ENCODE assay signal across 24 cellular contexts in the genomic region with DNA sequence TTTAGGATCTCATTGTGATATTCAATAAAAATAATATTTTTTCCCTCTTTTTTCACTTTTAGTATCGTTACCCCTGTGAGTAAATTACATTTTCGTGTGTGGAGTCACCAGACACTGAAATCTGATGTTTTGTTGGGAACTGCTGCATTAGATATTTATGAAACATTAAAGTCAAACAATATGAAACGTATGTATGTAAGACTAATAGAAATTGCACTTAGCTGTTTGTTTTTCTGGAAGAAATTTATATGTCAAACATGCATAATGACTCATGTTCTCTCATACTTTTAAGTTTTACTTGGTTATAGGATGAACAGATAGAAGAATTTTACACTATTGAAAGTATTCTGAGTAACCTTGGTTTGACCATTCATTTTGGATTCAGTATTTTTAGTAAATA. TPM values are rescaled to one million over a fixed set of nuclear protein-coding genes. Genes with fewer than 3 reads are reported as not detected.
DNase-seq lines count a peak whose midpoint lies in the region; ATAC-seq and TF ChIP-seq lines count a peak whose summit lies in the region.
"Had no signal": no experiment of that assay in that cellular context is flagged by ENCODE, and none has a peak within 500 bp of the region (broad histone marks: within the 10 kb centered on the region; RNA-seq: fewer than 3 reads in every experiment).

No MANE protein-coding gene starts in this region.

- no peak overlapping the region for H3K4me3 Mint-ChIP-seq in activated naive CD8-positive, alpha-beta T cell
- H3K4me3 Mint-ChIP-seq in activated naive CD8-positive, alpha-beta T cell treated with anti-CD3 and anti-CD28 coated beads, Interleukin-2, amount 50 U/mL, for 24 hours: no peak overlapping the region
- no peak overlapping the region for H3K4me3 Mint-ChIP-seq in activated CD4-positive, alpha-beta memory T cell treated with anti-CD3 and anti-CD28 coated beads, Interleukin-2, amount 10 ng/mL, durations not matched to agents 7 days and 5 days
- H3K4me3 Mint-ChIP-seq: CD14-positive monocyte; CD8-positive, alpha-beta memory T cell; H9 had no signal

- no peak overlapping the region for H2AK5ac ChIP-seq in mesenchymal stem cell (ENCODE audit: low read length, severe bottlenecking)

- H2BK15ac ChIP-seq in mesenchymal stem cell (ENCODE audit: low read depth, poor library complexity, severe bottlenecking): no peak overlapping the region

- H4K20me1 ChIP-seq in KMS-11 (ENCODE audit: insufficient read depth) (no peaks in the 10 kb centered on the region), smooth muscle cell (ENCODE audit: low read depth) (peaks cover 91% of the 10 kb centered on the region)

- H4K8ac ChIP-seq in mesenchymal stem cell (ENCODE audit: low read length): no peak overlapping the region

- no peak overlapping the region for H3K18ac ChIP-seq in mesenchymal stem cell (ENCODE audit: low read depth in 1 of 2, low read length in 2 of 2)

- H3K4me2 ChIP-seq in KMS-11: peak overlapping the region; percentile 68
- H3K4me2 ChIP-seq in mesenchymal stem cell (ENCODE audit: low read length, poor library complexity, severe bottlenecking): no peak overlapping the region
- H3K4me2 ChIP-seq in smooth muscle cell: no peak overlapping the region

- TF ChIP-seq CTCF in KMS-11 (conservative IDR thresholded peaks at IDR 0.05; ENCODE audit: low read depth, low read length) (no peak), smooth muscle cell (IDR thresholded peaks at IDR 0.05; ENCODE audit: borderline replicate concordance, insufficient read depth, poor library complexity, severe bottlenecking) (no peak), suprapubic skin (IDR thresholded peaks at IDR 0.05) (no peak)

- H3K9me3 Mint-ChIP-seq in activated naive CD8-positive, alpha-beta T cell (ENCODE audit: low read depth): no peaks in the 10 kb centered on the region
- no peaks in the 10 kb centered on the region for H3K9me3 Mint-ChIP-seq in activated naive CD8-positive, alpha-beta T cell treated with anti-CD3 and anti-CD28 coated beads, Interleukin-2, amount 50 U/mL, for 24 hours
- H3K9me3 Mint-ChIP-seq in activated CD4-positive, alpha-beta memory T cell treated with anti-CD3 and anti-CD28 coated beads, Interleukin-2, amount 10 ng/mL, durations not matched to agents 7 days and 5 days: no peaks in the 10 kb centered on the region
- H3K9me3 Mint-ChIP-seq: CD8-positive, alpha-beta memory T cell; H9 had no signal

- H3K27ac Mint-ChIP-seq in activated naive CD8-positive, alpha-beta T cell: peak overlapping the region; percentile 28
- H3K27ac Mint-ChIP-seq in activated naive CD8-positive, alpha-beta T cell treated with anti-CD3 and anti-CD28 coated beads, Interleukin-2, amount 50 U/mL, for 24 hours: no peak overlapping the region
- H3K27ac Mint-ChIP-seq in activated CD4-positive, alpha-beta memory T cell treated with anti-CD3 and anti-CD28 coated beads, Interleukin-2, amount 10 ng/mL, durations not matched to agents 7 days and 5 days: no peak overlapping the region
- H3K27ac Mint-ChIP-seq: CD14-positive monocyte, H9 had no signal

- no peak overlapping the region for H2BK5ac ChIP-seq in mesenchymal stem cell (ENCODE audit: low read depth, low read length, poor library complexity, severe bottlenecking)

- no CpG with 5 or more reads among the region's 3 CpGs for WGBS in mesenchymal stem cell
- 96% methylated on average over 3 of the region's 3 CpGs for WGBS in smooth muscle cell (ENCODE audit: low lambda C conversion rate)
- WGBS in suprapubic skin: 89% methylated on average over 3 of the region's 3 CpGs

- H3K27me3 Mint-ChIP-seq in activated naive CD8-positive, alpha-beta T cell: no peaks in the 10 kb centered on the region
- H3K27me3 Mint-ChIP-seq in activated naive CD8-positive, alpha-beta T cell treated with anti-CD3 and anti-CD28 coated beads, Interleukin-2, amount 50 U/mL, for 24 hours: no peaks in the 10 kb centered on the region
- H3K27me3 Mint-ChIP-seq in activated CD4-positive, alpha-beta memory T cell treated with anti-CD3 and anti-CD28 coated beads, Interleukin-2, amount 10 ng/mL, durations not matched to agents 7 days and 5 days: no peaks in the 10 kb centered on the region
- H3K27me3 Mint-ChIP-seq: CD8-positive, alpha-beta memory T cell had no signal

- H2AFZ ChIP-seq in KMS-11 (ENCODE audit: low read depth) (no peak overlapping the region), mesenchymal stem cell (ENCODE audit: low read depth, low read length) (no peak overlapping the region), smooth muscle cell (ENCODE audit: low read depth) (no peak overlapping the region)

- H2BK12ac ChIP-seq in mesenchymal stem cell (ENCODE audit: low read length in 2 of 2): no peak overlapping the region

- no peaks in the 10 kb centered on the region for H3K9me3 ChIP-seq in SK-N-MC (ENCODE audit: low read depth, low read length)
- H3K9me3 ChIP-seq in mesenchymal stem cell (ENCODE audit: control insufficient read depth, low read length): no peaks in the 10 kb centered on the region
- H3K9me3 ChIP-seq in smooth muscle cell (replicated peaks; ENCODE audit: low read depth): no peaks in the 10 kb centered on the region
- no peaks in the 10 kb centered on the region for H3K9me3 ChIP-seq in suprapubic skin

- POLR2A ChIA-PET in activated CD4-positive, alpha-beta memory T cell treated with anti-CD3 and anti-CD28 coated beads, Interleukin-2, amount 10 ng/mL, durations not matched to agents 7 days and 5 days (lab: Charles Lee): no interaction called here

- H3K4me3 ChIP-seq in KMS-11 (IDR thresholded peaks at IDR 0.05; ENCODE audit: insufficient read depth, low read depth, low read length): no peak overlapping the region
- no peak overlapping the region for H3K4me3 ChIP-seq in SK-N-MC
- no peak overlapping the region for H3K4me3 ChIP-seq in mesenchymal stem cell (ENCODE audit: insufficient read depth in 1 of 2, low read depth in 1 of 2, low read length in 2 of 2)
- H3K4me3 ChIP-seq in smooth muscle cell: no peak overlapping the region
- no peak overlapping the region for H3K4me3 ChIP-seq in suprapubic skin

- ATAC-seq in activated naive CD8-positive, alpha-beta T cell treated with anti-CD3 and anti-CD28 coated beads, Interleukin-2, amount 50 U/mL, for 24 hours: no peak
- ATAC-seq: Panc1 had no signal

- peaks cover 19% of the 10 kb centered on the region for H3K4me1 Mint-ChIP-seq in activated naive CD8-positive, alpha-beta T cell (ENCODE audit: low read depth)
- H3K4me1 Mint-ChIP-seq in activated naive CD8-positive, alpha-beta T cell treated with anti-CD3 and anti-CD28 coated beads, Interleukin-2, amount 50 U/mL, for 24 hours: peaks cover 20% of the 10 kb centered on the region
- H3K4me1 Mint-ChIP-seq in activated CD4-positive, alpha-beta memory T cell treated with anti-CD3 and anti-CD28 coated beads, Interleukin-2, amount 10 ng/mL, durations not matched to agents 7 days and 5 days: peaks cover 19% of the 10 kb centered on the region
- H3K4me1 Mint-ChIP-seq: H9 had no signal

- no peak overlapping the region for H2BK120ac ChIP-seq in mesenchymal stem cell (ENCODE audit: low read depth, low read length)

- H3K79me2 ChIP-seq in KMS-11 (ENCODE audit: insufficient read depth, low read depth): peaks cover 38% of the 10 kb centered on the region
- peaks cover 79% of the 10 kb centered on the region for H3K79me2 ChIP-seq in smooth muscle cell (ENCODE audit: low read depth)

- DNase-seq in activated naive CD8-positive, alpha-beta T cell treated with anti-CD3 and anti-CD28 coated beads, Interleukin-2, amount 50 U/mL, for 24 hours: no peak
- no peak for DNase-seq in SK-N-MC (ENCODE audit: low read depth, low spot score)
- no peak for DNase-seq in mesenchymal stem cell
- no peak for DNase-seq in smooth muscle cell (lab: John Stamatoyannopoulos, UW; ENCODE audit: unreplicated experiment)
- no peak for DNase-seq in activated CD4-positive, alpha-beta memory T cell treated with anti-CD3 and anti-CD28 coated beads, Interleukin-2, amount 10 ng/mL, durations not matched to agents 7 days and 5 days
- DNase-seq in suprapubic skin (ENCODE audit: low spot score in 2 of 2): no peak
- DNase-seq: ACHN; BE2C; CD8-positive, alpha-beta memory T cell; DMS79 treated with DMSO at 0.1 percent for 48 hours; H9; KG1; NCI-H1105; NCI-H1436 treated with DMSO at 0.1 percent for 48 hours; NCI-H1930; NCI-H446; NCI-H524 treated with DMSO at 0.1 percent for 48 hours; NCI-H82; SHP77 treated with DMSO at 0.1 percent for 48 hours had no signal

- H3K4ac ChIP-seq in mesenchymal stem cell (ENCODE audit: low read depth in 1 of 2, low read length in 2 of 2): no peak overlapping the region

- peak overlapping the region; percentile 89 for H3K27ac ChIP-seq in KMS-11
- H3K27ac ChIP-seq in SK-N-MC: peak overlapping the region; percentile 75
- H3K27ac ChIP-seq in mesenchymal stem cell (ENCODE audit: low read length, poor library complexity, severe bottlenecking): no peak overlapping the region
- H3K27ac ChIP-seq in smooth muscle cell (ENCODE audit: low read depth): no peak overlapping the region
- H3K27ac ChIP-seq in suprapubic skin: no peak overlapping the region
- H3K27ac ChIP-seq: 22Rv1 had no signal

- H3K79me1 ChIP-seq in mesenchymal stem cell (replicated peaks; ENCODE audit: low read length, poor library complexity, severe bottlenecking): peaks cover 12% of the 10 kb centered on the region

- no peak overlapping the region for H3K23ac ChIP-seq in mesenchymal stem cell (ENCODE audit: low read length in 2 of 2)

- H3K36me3 ChIP-seq in KMS-11 (ENCODE audit: insufficient read depth): no peaks in the 10 kb centered on the region
- peaks cover 66% of the 10 kb centered on the region for H3K36me3 ChIP-seq in SK-N-MC (ENCODE audit: insufficient read depth, low read length)
- H3K36me3 ChIP-seq in mesenchymal stem cell (ENCODE audit: control insufficient read depth in 1 of 2, insufficient read depth in 2 of 2, low read depth in 1 of 2, low read length in 2 of 2): peaks cover 24 to 74% of the 10 kb centered on the region in 2 experiments
- peaks cover 42% of the 10 kb centered on the region for H3K36me3 ChIP-seq in smooth muscle cell (ENCODE audit: low read depth)
- peaks cover 57% of the 10 kb centered on the region for H3K36me3 ChIP-seq in suprapubic skin

- H3F3A ChIP-seq in smooth muscle cell (ENCODE audit: low read depth): no peaks in the 10 kb centered on the region

- H3K9ac ChIP-seq in KMS-11 (no peak overlapping the region), SK-N-MC (ENCODE audit: insufficient read length) (no peak overlapping the region), mesenchymal stem cell (ENCODE audit: low read length) (peak overlapping the region; percentile 11), smooth muscle cell (ENCODE audit: low read depth) (no peak overlapping the region)

- no peak overlapping the region for H4K91ac ChIP-seq in mesenchymal stem cell (ENCODE audit: low read length)

- H3K36me3 Mint-ChIP-seq in activated naive CD8-positive, alpha-beta T cell: peaks cover 9% of the 10 kb centered on the region
- peaks cover 35% of the 10 kb centered on the region for H3K36me3 Mint-ChIP-seq in activated naive CD8-positive, alpha-beta T cell treated with anti-CD3 and anti-CD28 coated beads, Interleukin-2, amount 50 U/mL, for 24 hours (ENCODE audit: low read depth)
- peaks cover 45% of the 10 kb centered on the region for H3K36me3 Mint-ChIP-seq in activated CD4-positive, alpha-beta memory T cell treated with anti-CD3 and anti-CD28 coated beads, Interleukin-2, amount 10 ng/mL, durations not matched to agents 7 days and 5 days (ENCODE audit: low read depth)

- no peak for TF ChIP-seq POLR2A in suprapubic skin (IDR thresholded peaks at IDR 0.05)

- H3K14ac ChIP-seq in mesenchymal stem cell (ENCODE audit: low read length in 2 of 2): no peak overlapping the region

- CTCF ChIA-PET in activated CD4-positive, alpha-beta memory T cell treated with anti-CD3 and anti-CD28 coated beads, Interleukin-2, amount 10 ng/mL, durations not matched to agents 7 days and 5 days (lab: Charles Lee): interaction anchor here (2.0 to 2.5 kb wide), 2 partner anchors 100 kb away, joined by 6 to 10 read pairs; no protein-coding TSS in a partner anchor

- no peak for TF ChIP-seq EP300 in suprapubic skin (IDR thresholded peaks at IDR 0.05)

- H3K4me1 ChIP-seq in KMS-11 (ENCODE audit: low read depth, poor library complexity, severe bottlenecking) (peaks cover 99% of the 10 kb centered on the region), mesenchymal stem cell (ENCODE audit: control insufficient read depth, insufficient read depth, low read depth, low read length) (peaks cover 2% of the 10 kb centered on the region), smooth muscle cell (ENCODE audit: low read depth) (no peaks in the 10 kb centered on the region), suprapubic skin (no peaks in the 10 kb centered on the region)
- H3K4me1 ChIP-seq: BE2C had no signal

- H3K27me3 ChIP-seq in KMS-11 (ENCODE audit: insufficient read depth, low read depth) (no peaks in the 10 kb centered on the region), mesenchymal stem cell (ENCODE audit: control insufficient read depth in 1 of 2, insufficient read depth in 1 of 2, low read length in 2 of 2) (no peaks in the 10 kb centered on the region), smooth muscle cell (ENCODE audit: low read depth) (no peaks in the 10 kb centered on the region), suprapubic skin (no peaks in the 10 kb centered on the region)
- H3K27me3 ChIP-seq: BE2C had no signal

RNA-seq across cellular contexts. Expression of a gene that starts 49.4 kb away (rescaled TPM):
- polyA plus RNA-seq in mesenchymal stem cell (2013, experiment 1 of 2): 25.4 TPM
- polyA plus RNA-seq in mesenchymal stem cell (2013, experiment 2 of 2): 25.6 TPM
- total RNA-seq in smooth muscle cell: 96.7 and 102 TPM in 2 replicates
- polyA plus RNA-seq in smooth muscle cell: 21.9 and 22.7 TPM in 2 replicates
- 10 to 100 TPM; 55.5 to 56.7 TPM for total RNA-seq in activated CD4-positive, alpha-beta memory T cell treated with anti-CD3 and anti-CD28 coated beads, Interleukin-2, amount 10 ng/mL, durations not matched to agents 7 days and 5 days
- 10 to 100 TPM; 37.4 to 48.4 (median 43.4) TPM for total RNA-seq in suprapubic skin

Comparison
In these comparisons a context has a peak if more than half of its experiments do, and no peak if none do; other contexts are left out.
1. H3K27ac ChIP-seq: peak in KMS-11 (single experiment) and SK-N-MC (single experiment); none in mesenchymal stem cell (single experiment), smooth muscle cell (single experiment) and suprapubic skin (single experiment).